Comparison of ENCODE assay signal across 8 cellular contexts in genomic region chr10:125038637-125039036, GRCh38.
DNase-seq lines count a peak whose midpoint lies in the region; ATAC-seq and TF ChIP-seq lines count a peak whose summit lies in the region.

No MANE protein-coding gene starts in this region.

- in situ Hi-C loops in KBM-7 (cut with MboI; ENCODE audit: low pct_unique_long_range_greater_than_20kb, low sequenced_read_pairs), result no loop called here

- H3K27ac ChIP-seq in AG04450 (ENCODE audit: low read depth, low read length) (no peak overlapping the region), lung (ENCODE audit: low read depth in 1 of 2, low read length in 1 of 2) (peak overlapping the region in 1 of 2 donors; percentile 18)

- H3K36me3 ChIP-seq in lung (ENCODE audit: control insufficient read depth in 2 of 2, insufficient read depth in 2 of 2, low read length in 2 of 2), result peaks cover 0 to 3% of the 10 kb centered on the region in 2 donors

- H3K9me3 ChIP-seq in AG04450 (ENCODE audit: control insufficient read depth, insufficient read depth, low read length), result no peaks in the 10 kb centered on the region
- H3K9me3 ChIP-seq in lung (ENCODE audit: control insufficient read depth in 2 of 2, insufficient read depth in 1 of 2, low read length in 1 of 2), result no peaks in the 10 kb centered on the region

- POLR2A ChIA-PET in AG04450 (lab: Yijun Ruan, JAX), result no interaction called here

- no peak for DNase-seq in AG04450 (ENCODE audit: low read depth, low spot score)
- DNase-seq in KBM-7, result peak; percentile 9
- peak; percentile 75 for DNase-seq in cerebellar cortex (ENCODE audit: low spot score)
- DNase-seq in lung (ENCODE audit: low spot score), result peak; percentile 71
- no peak for DNase-seq in SHP77 treated with DMSO at 0.1 percent for 48 hours (lab: John Stamatoyannopoulos, UW)
- DNase-seq in NCI-H2171 (lab: John Stamatoyannopoulos, UW), result no peak
- DNase-seq in ureter (ENCODE audit: low spot score), result no peak

- peaks cover 16 to 26% of the 10 kb centered on the region in 2 donors for H3K4me1 ChIP-seq in lung (ENCODE audit: control insufficient read depth in 2 of 2, insufficient read depth in 2 of 2, low read length in 2 of 2)

- no peaks in the 10 kb centered on the region for H3K27me3 ChIP-seq in AG04450 (ENCODE audit: control insufficient read depth, insufficient read depth, low read length)
- H3K27me3 ChIP-seq in lung (ENCODE audit: control insufficient read depth, insufficient read depth), result no peaks in the 10 kb centered on the region

- CTCF ChIA-PET in AG04450 (lab: Charles Lee), result interaction anchor here (2.6 kb wide), 1 partner anchor 9 kb away, joined by 20 read pairs; no protein-coding TSS in a partner anchor

- ATAC-seq in lung (ENCODE audit: insufficient read depth, low FRiP score) (peak; percentile 73), GM18867 (IDR thresholded peaks at IDR 0.05; ENCODE audit: unreplicated experiment) (no peak)

- no peak overlapping the region for H3K4me3 ChIP-seq in AG04450 (ENCODE audit: low read depth, low read length)
- H3K4me3 ChIP-seq in lung, result no peak overlapping the region

- TF ChIP-seq CTCF in AG04450 (IDR thresholded peaks at IDR 0.05; ENCODE audit: low read depth, low read length) (0 out of 2 replicates have a peak, but pooled peaks have one; percentile 6), lung (IDR thresholded peaks at IDR 0.05; ENCODE audit: control extremely low read depth, extremely low read depth) (no peak)

- WGBS in lung, 2 donors, result 67 to 84% methylated on average over 8 of the region's 8 CpGs

Comparison
In these comparisons a context has a peak if more than half of its experiments do, and no peak if none do; other contexts are left out.
1. DNase-seq: peak in KBM-7 (single experiment), cerebellar cortex (single experiment) and lung (single experiment); none in AG04450 (single experiment), SHP77 treated with DMSO at 0.1 percent for 48 hours (single experiment), NCI-H2171 (single experiment) and ureter (single experiment).